In the genomic region with DNA sequence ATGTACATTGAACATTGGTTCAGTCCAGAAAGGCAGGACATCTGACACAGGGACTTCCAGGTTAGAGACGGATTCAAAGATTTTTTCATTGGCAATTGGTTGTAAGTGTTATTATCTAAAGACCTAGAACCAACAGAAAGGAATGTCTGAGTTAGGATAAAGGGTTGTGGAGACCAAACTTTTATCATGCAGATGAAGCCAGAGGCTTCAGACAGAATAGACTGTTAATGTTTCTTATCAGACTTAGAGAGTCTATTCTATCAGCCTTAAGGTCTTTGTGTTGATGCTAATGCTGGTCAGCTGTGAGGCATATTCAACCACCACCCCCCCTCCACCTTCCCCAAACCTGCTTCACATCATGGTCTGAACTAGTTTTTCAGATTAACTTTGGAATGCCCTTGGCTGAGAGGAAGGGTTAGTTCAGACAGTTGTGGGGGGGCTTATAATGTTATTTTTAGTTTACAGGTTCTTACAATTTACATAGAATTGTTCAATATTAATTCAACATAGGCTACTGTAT, we compare ENCODE assay signal across 17 cellular contexts. TPM values are rescaled to one million over a fixed set of nuclear protein-coding genes. Genes with fewer than 3 reads are reported as not detected.
"Had no signal": no experiment of that assay in that cellular context is flagged by ENCODE, and none has a peak within 500 bp of the region (broad histone marks: within the 10 kb centered on the region; RNA-seq: fewer than 3 reads in every experiment).

No MANE protein-coding gene starts in this region.

- H3K27me3 ChIP-seq: thyroid gland had no signal

- H3K36me3 ChIP-seq: esophagus squamous epithelium, pancreas, suprapubic skin, thyroid gland had no signal

- H3K4me2 ChIP-seq: smooth muscle cell had no signal

- ATAC-seq: foreskin keratinocyte; natural killer cell; pancreas; right cardiac atrium; stimulated activated naive CD8-positive, alpha-beta T cell treated with anti-CD3 and anti-CD28 coated beads, Interleukin-15, Interleukin-2, amounts not matched to agents 100 U/mL and 50 U/mL, for 24 hours had no signal

- FAIRE-seq: pancreas, urothelium cell line had no signal

- H3K27ac Mint-ChIP-seq: natural killer cell, progenitor cell of endocrine pancreas, type B pancreatic cell had no signal

- H3K9me3 ChIP-seq: esophagus squamous epithelium, pancreas, suprapubic skin, thyroid gland had no signal

- H3K4me3 ChIP-seq: esophagus squamous epithelium, pancreas, smooth muscle cell, suprapubic skin, thyroid gland had no signal

- H3K27ac ChIP-seq: epithelial cell of prostate, esophagus squamous epithelium, foreskin keratinocyte, pancreas, suprapubic skin, thyroid gland had no signal

- H3K4me1 ChIP-seq: foreskin keratinocyte had no signal

- H3K36me3 Mint-ChIP-seq: natural killer cell, type B pancreatic cell had no signal

- DNase-seq: effector memory CD4-positive, alpha-beta T cell; esophagus squamous epithelium; foreskin keratinocyte; natural killer cell; occipital lobe; pancreas; right cardiac atrium; stimulated activated CD4-positive, alpha-beta T cell treated with anti-CD3 and anti-CD28 coated beads, Interleukin-2, amount 100 ng/mL, for 48 hours; stimulated activated naive CD8-positive, alpha-beta T cell treated with anti-CD3 and anti-CD28 coated beads, Interleukin-15, Interleukin-2, amounts not matched to agents 100 U/mL and 50 U/mL, for 24 hours; thyroid gland had no signal

- H3K9me3 Mint-ChIP-seq: natural killer cell, type B pancreatic cell had no signal

RNA-seq across cellular contexts. Expression of gene ITGB3, which starts 2.1 kb away (rescaled TPM):
- total RNA-seq: progenitor cell of endocrine pancreas had no signal

RNA-seq across cellular contexts. Expression of gene MYL4, which starts 42.3 kb away (rescaled TPM):
- total RNA-seq: esophagus squamous epithelium, foreskin keratinocyte, kidney epithelial cell, suprapubic skin had no signal
- polyA plus RNA-seq: foreskin keratinocyte had no signal
